In the genomic region with DNA sequence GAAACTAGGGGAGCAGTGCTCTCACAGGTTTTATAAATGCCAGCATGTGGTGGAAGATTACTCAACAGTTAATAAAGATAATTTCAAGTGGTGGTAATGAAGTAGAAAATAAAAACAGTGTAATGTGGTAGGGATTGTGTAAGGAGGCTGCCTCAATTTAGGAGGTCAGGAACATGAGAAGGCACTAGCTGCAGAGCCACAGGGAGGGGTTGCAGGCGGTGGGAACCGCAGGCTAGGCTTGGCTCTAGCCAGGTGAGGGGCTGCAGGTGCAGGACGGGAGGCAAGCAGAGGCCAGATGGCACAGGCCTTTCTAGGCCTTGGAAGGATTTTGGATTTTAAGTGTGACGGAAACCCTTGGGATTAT, we compare ENCODE assay signal across 8 cellular contexts. TPM values are rescaled to one million over a fixed set of nuclear protein-coding genes. Genes with fewer than 3 reads are reported as not detected.
DNase-seq lines count a peak whose midpoint lies in the region; ATAC-seq and TF ChIP-seq lines count a peak whose summit lies in the region.

No MANE protein-coding gene starts in this region.

- H3K36me3 Mint-ChIP-seq in natural killer cell = peaks cover 9% of the 10 kb centered on the region

- intact Hi-C loops in natural killer cell (cut with micrococcal nuclease) = loop anchor here (10.0 kb wide), 1 partner anchor 326 kb away; the partner anchor contains the start of gene TMTC2

- H3K4me3 Mint-ChIP-seq in natural killer cell = peak overlapping the region; percentile 96

- TF ChIP-seq CTCF in epithelial cell of esophagus (IDR thresholded peaks at IDR 0.05; ENCODE audit: insufficient read depth, low read depth, low read length, missing control alignments) (no peak), natural killer cell (IDR thresholded peaks at IDR 0.05) (no peak)

- peaks cover 31% of the 10 kb centered on the region for H3K36me3 ChIP-seq in SK-N-MC (ENCODE audit: insufficient read depth, low read length)

- peaks cover 53 to 58% of the 10 kb centered on the region in 2 donors for H3K4me1 Mint-ChIP-seq in natural killer cell

- no peak overlapping the region for H3K27ac ChIP-seq in SK-N-MC

- H3K27me3 Mint-ChIP-seq in natural killer cell (ENCODE audit: low read depth in 2 of 2) = no peaks in the 10 kb centered on the region

- H3K9me3 ChIP-seq in SK-N-MC (ENCODE audit: low read depth, low read length) = no peaks in the 10 kb centered on the region

- H3K4me3 ChIP-seq in SK-N-MC = peak overlapping the region; percentile 96
- H3K4me3 ChIP-seq in epithelial cell of esophagus (ENCODE audit: low read length) = peak overlapping the region; percentile 97

- peak overlapping the region; percentile 76 for H3K9ac ChIP-seq in SK-N-MC (ENCODE audit: insufficient read length)

- H3K27ac Mint-ChIP-seq in natural killer cell = peak overlapping the region; percentile 100

- DNase-seq in AML-193 (lab: John Stamatoyannopoulos, UW) (peak; percentile 31 to 33), SK-N-MC (ENCODE audit: low read depth, low spot score) (no peak), epithelial cell of esophagus (ENCODE audit: low read depth) (peak; percentile 11), natural killer cell (no peak), mesenteric fat pad (ENCODE audit: low spot score) (no peak), NCI-H1694 treated with DMSO at 0.1 percent for 48 hours (lab: John Stamatoyannopoulos, UW) (no peak)

- ATAC-seq in GM18858 (IDR thresholded peaks at IDR 0.05; ENCODE audit: unreplicated experiment) (peak; percentile 9), HG03457 (IDR thresholded peaks at IDR 0.05; ENCODE audit: unreplicated experiment) (peak; percentile 4), natural killer cell (no peak)

- no peaks in the 10 kb centered on the region for H3K9me3 Mint-ChIP-seq in natural killer cell

RNA-seq across cellular contexts. Expression of gene METTL25, which starts 0.8 kb away (rescaled TPM):
- total RNA-seq in natural killer cell (10 to 100 TPM; 15.4 to 21.2 (median 17.8) TPM), mesenteric fat pad (9.4 TPM)

RNA-seq across cellular contexts. Expression of gene CCDC59, which starts 0.9 kb away (rescaled TPM):
- 100 to 1,000 TPM; 104 to 124 (median 105) TPM for total RNA-seq in natural killer cell
- 39.0 TPM for total RNA-seq in mesenteric fat pad

Comparison
In these comparisons a context has a peak if more than half of its experiments do, and no peak if none do; other contexts are left out.
1. DNase-seq: peak in AML-193 (2 of 2) and epithelial cell of esophagus (single experiment); none in SK-N-MC (single experiment), natural killer cell (single experiment), mesenteric fat pad (single experiment) and NCI-H1694 treated with DMSO at 0.1 percent for 48 hours (single experiment).
2. ATAC-seq: peak in GM18858 (single experiment) and HG03457 (single experiment); none in natural killer cell (0 of 3).